Comparison of ENCODE assay signal across 8 cellular contexts in genomic region chr1:211261229-211261628, GRCh38. TPM values are rescaled to one million over a fixed set of nuclear protein-coding genes. Genes with fewer than 3 reads are reported as not detected.
A peak's percentile ranks its signal among the peaks of the same experiment; 100 is the strongest.
DNase-seq lines count a peak whose midpoint lies in the region; ATAC-seq and TF ChIP-seq lines count a peak whose summit lies in the region.

No MANE protein-coding gene starts in this region.

- 21 to 44% methylated on average over 2 of the region's 2 CpGs for WGBS in sigmoid colon, 2 donors

- ATAC-seq in HG02884 (IDR thresholded peaks at IDR 0.05; ENCODE audit: unreplicated experiment) = no peak

- peak overlapping the region; percentile 81 for H3K9ac ChIP-seq in SK-N-MC (ENCODE audit: insufficient read length)

- H3K9me3 ChIP-seq in SK-N-MC (ENCODE audit: low read depth, low read length) (no peaks in the 10 kb centered on the region), sigmoid colon (no peaks in the 10 kb centered on the region)

- intact Hi-C loops in sigmoid colon (cut with DNase I) = loop anchor here (2.0 kb wide), 1 partner anchor 122 kb away; no protein-coding TSS in a partner anchor

- H3K27me3 ChIP-seq in sigmoid colon = no peaks in the 10 kb centered on the region

- DNase-seq in SK-N-MC (ENCODE audit: low read depth, low spot score) = no peak
- no peak for DNase-seq in fibroblast of mammary gland (ENCODE audit: low read depth)
- no peak for DNase-seq in sigmoid colon
- DNase-seq in NCI-H774 (lab: John Stamatoyannopoulos, UW) = no peak
- DNase-seq in NCI-H748 (lab: John Stamatoyannopoulos, UW; ENCODE audit: unreplicated experiment) = no peak
- DNase-seq in H4 (ENCODE audit: low spot score) = no peak

- H3K4me3 ChIP-seq in GM12875 (ENCODE audit: low read depth, low read length) = peak overlapping the region; percentile 86
- peak overlapping the region; percentile 98 for H3K4me3 ChIP-seq in SK-N-MC
- H3K4me3 ChIP-seq in fibroblast of mammary gland (ENCODE audit: control insufficient read depth, low read depth, low read length) = peak overlapping the region; percentile 74
- peak overlapping the region; percentile 75 to 99 (median 94) for H3K4me3 ChIP-seq in sigmoid colon

- no peak for TF ChIP-seq CTCF in GM12875 (IDR thresholded peaks at IDR 0.05; ENCODE audit: borderline replicate concordance, insufficient read depth, low read depth, low read length)
- no peak for TF ChIP-seq CTCF in fibroblast of mammary gland (conservative IDR thresholded peaks at IDR 0.05; ENCODE audit: control insufficient read depth, insufficient read depth, low read depth, low read length)
- TF ChIP-seq CTCF in sigmoid colon (IDR thresholded peaks at IDR 0.05) = no peak

- TF ChIP-seq POLR2A in sigmoid colon (IDR thresholded peaks at IDR 0.05) = no peak

- no peak for TF ChIP-seq EP300 in sigmoid colon (IDR thresholded peaks at IDR 0.05)

- peak overlapping the region; percentile 79 for H3K27ac ChIP-seq in SK-N-MC
- H3K27ac ChIP-seq in sigmoid colon = peak overlapping the region; percentile 99 to 100 (median 100)

- H3K36me3 ChIP-seq in SK-N-MC (ENCODE audit: insufficient read depth, low read length) (peaks cover 18% of the 10 kb centered on the region), sigmoid colon (peaks cover 0 to 13% (median 0%) of the 10 kb centered on the region in 4 donors)

- peaks cover 0 to 37% (median 31%) of the 10 kb centered on the region in 4 donors for H3K4me1 ChIP-seq in sigmoid colon

RNA-seq across cellular contexts. Expression of gene RCOR3, which starts 2.1 kb away (rescaled TPM):
- 10 to 100 TPM; 40.7 to 60.3 (median 55.7) TPM for total RNA-seq in sigmoid colon
- 10 to 100 TPM in 2 of 3 donors, 1 to 10 TPM in 1; 7.6 to 21.3 (median 11.4) TPM for polyA plus RNA-seq in sigmoid colon
- total RNA-seq in H4 (2014; rRNA removed; shearing (Covaris generic)) = 4.6 and 14.8 TPM in 2 replicates
